Comparison of ENCODE assay signal across 15 cellular contexts in the genomic region with DNA sequence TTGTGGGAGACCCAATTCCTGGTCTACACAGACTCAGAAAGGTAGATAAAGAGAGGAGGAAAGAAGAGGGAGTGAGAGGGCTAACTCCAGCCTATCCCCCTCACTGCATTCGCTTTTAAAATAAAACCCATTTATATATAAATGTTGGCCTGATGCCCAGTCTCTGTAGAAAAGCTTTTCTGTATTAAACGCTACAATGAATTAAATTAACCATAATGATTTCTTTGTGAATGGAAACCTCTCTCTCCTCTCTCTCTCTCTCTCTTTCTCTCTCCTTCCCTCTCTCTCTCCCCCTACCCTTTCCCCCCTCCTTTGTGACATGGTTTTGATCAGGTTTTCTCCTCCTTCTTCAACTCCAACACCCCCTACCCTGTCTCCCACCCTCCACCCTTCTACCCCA. TPM values are rescaled to one million over a fixed set of nuclear protein-coding genes. Genes with fewer than 3 reads are reported as not detected.
DNase-seq lines count a peak whose midpoint lies in the region; ATAC-seq and TF ChIP-seq lines count a peak whose summit lies in the region.
"Had no signal": no experiment of that assay in that cellular context is flagged by ENCODE, and none has a peak within 500 bp of the region (broad histone marks: within the 10 kb centered on the region; RNA-seq: fewer than 3 reads in every experiment).

No MANE protein-coding gene starts in this region.

- H3K27ac ChIP-seq in A673 (ENCODE audit: low read depth, low read length, poor library complexity, severe bottlenecking): no peak overlapping the region
- no peak overlapping the region for H3K27ac ChIP-seq in foreskin keratinocyte
- H3K27ac ChIP-seq: C4-2B, KMS-11 had no signal

- intact Hi-C loops in A673 (cut with micrococcal nuclease; ENCODE audit: unreplicated experiment): no loop called here

- no TSS peak for BruUV-seq in A673 (replicated peaks; lab: Mats Ljungman, UMichigan)

- POLR2A ChIA-PET in A673 (lab: Charles Lee; ENCODE audit: low non-redundant PET): no interaction called here

- H3K36me3 ChIP-seq in A673 (ENCODE audit: insufficient read depth, low read length, poor library complexity, severe bottlenecking): no peaks in the 10 kb centered on the region

- no peaks in the 10 kb centered on the region for H3K27me3 ChIP-seq in A673 (replicated peaks; ENCODE audit: insufficient read depth, low read depth, low read length, poor library complexity)
- H3K27me3 ChIP-seq in foreskin keratinocyte: no peaks in the 10 kb centered on the region

- ATAC-seq in foreskin keratinocyte: no peak
- ATAC-seq in GM21423 (IDR thresholded peaks at IDR 0.05; ENCODE audit: unreplicated experiment): no peak
- no peak for ATAC-seq in GM21367 (IDR thresholded peaks at IDR 0.05; ENCODE audit: unreplicated experiment)
- ATAC-seq: Panc1 had no signal

- H3K4me3 ChIP-seq in A673 (ENCODE audit: low read depth, low read length, poor library complexity, severe bottlenecking): no peak overlapping the region

- CTCF ChIA-PET in A673 (lab: Charles Lee): no interaction called here

- peak; percentile 55 for DNase-seq in A673 (ENCODE audit: low spot score)
- peak; percentile 36 for DNase-seq in NCI-H1105 (lab: John Stamatoyannopoulos, UW)
- peak; percentile 43 for DNase-seq in NCI-H345 (lab: John Stamatoyannopoulos, UW)
- DNase-seq in epidermal melanocyte (ENCODE audit: insufficient read length, low spot score): peak; percentile 67
- no peak for DNase-seq in foreskin keratinocyte
- DNase-seq: H7, NCI-H2029, NCI-H446 treated with DMSO at 0.1 percent for 48 hours, NCI-H82, T-helper 1 cell had no signal

- TF ChIP-seq CTCF in A673 (conservative IDR thresholded peaks at IDR 0.05; ENCODE audit: low read depth, low read length) (no peak), foreskin keratinocyte (conservative IDR thresholded peaks at IDR 0.05) (no peak)

- H3K4me1 ChIP-seq in A673 (ENCODE audit: insufficient read depth, low read length, poor library complexity, severe bottlenecking): peaks cover 18% of the 10 kb centered on the region
- H3K4me1 ChIP-seq in foreskin keratinocyte: peaks cover 3% of the 10 kb centered on the region

- H3K9me3 ChIP-seq in A673 (ENCODE audit: low read depth, low read length, poor library complexity, severe bottlenecking): no peaks in the 10 kb centered on the region

RNA-seq across cellular contexts. Expression of gene PJA1, which starts 34.8 kb away (rescaled TPM):
- total RNA-seq in A673 (2021) (36.0 and 40.1 TPM in 2 replicates), foreskin keratinocyte (31.0 and 34.9 TPM in 2 replicates)
- polyA plus RNA-seq in foreskin keratinocyte: 21.5 and 24.1 TPM in 2 replicates

Comparison
In these comparisons a context has a peak if more than half of its experiments do, and no peak if none do; other contexts are left out.
1. DNase-seq: peak in A673 (single experiment), NCI-H1105 (single experiment), NCI-H345 (single experiment) and epidermal melanocyte (single experiment); none in foreskin keratinocyte (0 of 2).